15 cellular contexts compared by ENCODE assay signal in the genomic region with DNA sequence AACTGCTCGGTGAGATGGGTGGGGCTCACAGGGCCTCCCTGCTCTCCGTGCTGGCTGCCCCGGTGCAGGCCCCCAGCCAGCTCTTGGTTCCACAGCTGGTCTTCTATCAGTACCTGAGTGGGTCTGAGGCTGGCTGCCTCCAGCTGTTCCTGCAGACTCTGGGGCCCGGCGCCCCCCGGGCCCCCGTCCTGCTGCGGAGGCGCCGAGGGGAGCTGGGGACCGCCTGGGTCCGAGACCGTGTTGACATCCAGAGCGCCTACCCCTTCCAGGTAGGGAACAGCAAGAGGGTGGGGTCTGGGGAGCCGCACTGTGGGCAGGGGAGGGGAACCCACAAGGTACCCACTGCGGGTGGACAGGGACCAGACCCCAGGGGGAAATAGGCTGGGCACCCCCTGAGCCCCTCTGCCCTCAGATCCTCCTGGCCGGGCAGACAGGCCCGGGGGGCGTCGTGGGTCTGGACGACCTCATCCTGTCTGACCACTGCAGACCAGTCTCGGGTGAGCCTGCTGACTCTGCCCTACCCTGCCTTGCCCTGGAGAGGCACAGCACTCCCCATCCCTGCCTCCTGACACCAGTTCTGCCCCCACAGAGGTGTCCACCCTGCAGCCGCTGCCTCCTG.
"Had no signal": no experiment of that assay in that cellular context is flagged by ENCODE, and none has a peak within 500 bp of the region (broad histone marks: within the 10 kb centered on the region; RNA-seq: fewer than 3 reads in every experiment).

No MANE protein-coding gene starts in this region.

- DNase-seq: activated CD4-positive, alpha-beta T cell treated with anti-CD3 and anti-CD28 coated beads, Interleukin-2, amount 50 U/mL, for 1 hour; activated naive CD4-positive, alpha-beta T cell treated with Interleukin-2 at 50 U/mL for 16 hours; effector memory CD4-positive, alpha-beta T cell; hippocampal formation; nucleus accumbens had no signal

- ATAC-seq: gastroesophageal sphincter; left colon; mucosa of descending colon; naive thymus-derived CD8-positive, alpha-beta T cell had no signal

- H3K9me3 ChIP-seq: gastroesophageal sphincter, mucosa of descending colon, tibial artery, uterus had no signal

- H3K9me3 Mint-ChIP-seq: activated T-helper 1 cell treated with anti-CD3 and anti-CD28 coated beads, Interleukin-12 subunit alpha, Interleukin-12 subunit beta, Interleukin-2, Interleukin-4 antibody, amounts not matched to agents 30 ng/mL and 10 ng/mL and 1 ng/mL, durations not matched to agents 14 hours and 24 hours and 36 hours; naive thymus-derived CD8-positive, alpha-beta T cell; T-helper 1 cell treated with Interleukin-12 subunit alpha and Interleukin-12 subunit beta and Interleukin-4 antibody, amounts not matched to agents 30 μg/mL and 1 μg/mL, for 36 hours had no signal

- H3K27ac ChIP-seq: gastroesophageal sphincter, tibial artery, uterus had no signal

- FAIRE-seq: astrocyte, colon had no signal

- H3K27ac Mint-ChIP-seq: activated T-helper 1 cell treated with anti-CD3 and anti-CD28 coated beads, Interleukin-12 subunit alpha, Interleukin-12 subunit beta, Interleukin-2, Interleukin-4 antibody, amounts not matched to agents 30 ng/mL and 10 ng/mL and 1 ng/mL, durations not matched to agents 14 hours and 24 hours and 36 hours; naive thymus-derived CD8-positive, alpha-beta T cell; T-helper 1 cell treated with Interleukin-12 subunit alpha and Interleukin-12 subunit beta and Interleukin-4 antibody, amounts not matched to agents 30 μg/mL and 1 μg/mL, for 36 hours had no signal

- H3K27me3 Mint-ChIP-seq: naive thymus-derived CD8-positive, alpha-beta T cell had no signal

- H3K4me3 Mint-ChIP-seq: activated T-helper 1 cell treated with anti-CD3 and anti-CD28 coated beads, Interleukin-12 subunit alpha, Interleukin-12 subunit beta, Interleukin-2, Interleukin-4 antibody, amounts not matched to agents 30 ng/mL and 10 ng/mL and 1 ng/mL, durations not matched to agents 14 hours and 24 hours and 36 hours; naive thymus-derived CD8-positive, alpha-beta T cell; T-helper 1 cell treated with Interleukin-12 subunit alpha and Interleukin-12 subunit beta and Interleukin-4 antibody, amounts not matched to agents 30 μg/mL and 1 μg/mL, for 36 hours had no signal

- H3K36me3 Mint-ChIP-seq: naive thymus-derived CD8-positive, alpha-beta T cell had no signal

- H3K36me3 ChIP-seq: uterus had no signal

- H3K4me3 ChIP-seq: gastroesophageal sphincter, mucosa of descending colon, tibial artery, uterus had no signal

- H3K27me3 ChIP-seq: gastroesophageal sphincter, tibial artery, uterus had no signal
